In genomic region chr3:176741648-176742047, GRCh38 we compare ENCODE assay signal across 12 cellular contexts.
"Had no signal": no experiment of that assay in that cellular context is flagged by ENCODE, and none has a peak within 500 bp of the region (broad histone marks: within the 10 kb centered on the region; RNA-seq: fewer than 3 reads in every experiment).

No MANE protein-coding gene starts in this region.

- H3K27ac ChIP-seq: dorsolateral prefrontal cortex had no signal

- DNase-seq: activated CD4-positive, alpha-beta T cell treated with anti-CD3 and anti-CD28 coated beads for 36 hours; activated CD4-positive, alpha-beta T cell treated with anti-CD3 and anti-CD28 coated beads, Interleukin-2, amount 50 U/mL, for 48 hours; activated naive CD8-positive, alpha-beta T cell treated with anti-CD3 and anti-CD28 coated beads for 36 hours; amniotic stem cell; dorsolateral prefrontal cortex; nephron progenitor cell; nucleus accumbens; stimulated activated CD4-positive, alpha-beta T cell treated with anti-CD3 and anti-CD28 coated beads, Interleukin-4, amount 100 ng/mL, for 1 hour; stimulated activated naive CD8-positive, alpha-beta T cell treated with anti-CD3 and anti-CD28 coated beads, Interleukin-15, amount 100 ng/mL, for 72 hours; trophoblast cell had no signal

- H3K4me3 ChIP-seq: dorsolateral prefrontal cortex, lung, smooth muscle cell had no signal

- H3K4me2 ChIP-seq: smooth muscle cell had no signal

- H3K27me3 ChIP-seq: dorsolateral prefrontal cortex had no signal
